In genomic region chr16:87458424-87458915, GRCh38 we compare ENCODE assay signal across 14 cellular contexts. TPM values are rescaled to one million over a fixed set of nuclear protein-coding genes. Genes with fewer than 3 reads are reported as not detected.
A peak's percentile ranks its signal among the peaks of the same experiment; 100 is the strongest.
DNase-seq lines count a peak whose midpoint lies in the region; ATAC-seq, FAIRE-seq and TF ChIP-seq lines count a peak whose summit lies in the region.
"Had no signal": no experiment of that assay in that cellular context is flagged by ENCODE, and none has a peak within 500 bp of the region (broad histone marks: within the 10 kb centered on the region; RNA-seq: fewer than 3 reads in every experiment).

No MANE protein-coding gene starts in this region.

- peak; percentile 44 for DNase-seq in activated effector memory CD4-positive, alpha-beta T cell treated with anti-CD3 and anti-CD28 coated beads, Interleukin-2, amount 50 U/mL, for 16 hours
- no peak for DNase-seq in activated effector memory CD4-positive, alpha-beta T cell treated with Interleukin-2 at 50 U/mL for 16 hours
- DNase-seq in activated naive CD8-positive, alpha-beta T cell treated with anti-CD3 and anti-CD28 coated beads, Interleukin-2, amount 50 U/mL, for 24 hours = no peak
- DNase-seq in lower lobe of right lung (no peak), transverse colon (no peak), D721Med (ENCODE audit: insufficient read length, low spot score) (no peak)
- DNase-seq in stimulated activated CD4-positive, alpha-beta T cell treated with anti-CD3 and anti-CD28 coated beads, Interleukin-15, amount 100 ng/mL, for 24 hours = no peak
- DNase-seq: NCI-H1048, NCI-H2171, SIG-M5 had no signal

- no peaks in the 10 kb centered on the region for H3K27me3 Mint-ChIP-seq in activated naive CD8-positive, alpha-beta T cell treated with anti-CD3 and anti-CD28 coated beads, Interleukin-2, amount 50 U/mL, for 24 hours

- H3K27ac Mint-ChIP-seq in activated naive CD8-positive, alpha-beta T cell treated with anti-CD3 and anti-CD28 coated beads, Interleukin-2, amount 50 U/mL, for 24 hours = peak overlapping the region; percentile 90

- FAIRE-seq in D721Med (lab: Jason Lieb, UNC) = no peak
- FAIRE-seq: TTC549 had no signal

- H3K27ac ChIP-seq in lower lobe of right lung = peak overlapping the region; percentile 9
- H3K27ac ChIP-seq in transverse colon = peak overlapping the region in 3 of 4 donors; percentile 69 to 78 (median 74)
- H3K27ac ChIP-seq: foreskin keratinocyte, prostate gland had no signal

- H3K9me3 ChIP-seq in lower lobe of right lung (no peaks in the 10 kb centered on the region), transverse colon (no peaks in the 10 kb centered on the region)
- H3K9me3 ChIP-seq: prostate gland had no signal

- H3K36me3 ChIP-seq in lower lobe of right lung (peaks cover 53% of the 10 kb centered on the region), transverse colon (peaks cover 0 to 11% (median 5%) of the 10 kb centered on the region in 4 donors)
- H3K36me3 ChIP-seq: prostate gland had no signal

- no peak overlapping the region for H3K4me3 ChIP-seq in lower lobe of right lung
- H3K4me3 ChIP-seq in transverse colon = no peak overlapping the region
- H3K4me3 ChIP-seq: prostate gland had no signal

- H3K4me1 ChIP-seq in lower lobe of right lung = peaks cover 43% of the 10 kb centered on the region
- H3K4me1 ChIP-seq in transverse colon = peaks cover 15 to 62% (median 27%) of the 10 kb centered on the region in 4 donors

- H3K4me1 Mint-ChIP-seq in activated naive CD8-positive, alpha-beta T cell treated with anti-CD3 and anti-CD28 coated beads, Interleukin-2, amount 50 U/mL, for 24 hours = peaks cover 53% of the 10 kb centered on the region

- TF ChIP-seq CTCF in lower lobe of right lung (IDR thresholded peaks at IDR 0.05) (no peak), transverse colon (IDR thresholded peaks at IDR 0.05) (no peak), D721Med (IDR thresholded peaks at IDR 0.05; ENCODE audit: insufficient read depth, missing control alignments) (no peak)

- intact Hi-C loops in lower lobe of right lung (cut with DNase I) (no loop called here), transverse colon (cut with DNase I; ENCODE audit: low total_unique reads) (no loop called here)

- 80 to 92% methylated on average over 1 to 23 of the region's 23 CpGs for WGBS in transverse colon (ENCODE audit: low coverage in 1 of 2), 2 donors

- no peak for TF ChIP-seq EP300 in transverse colon (IDR thresholded peaks at IDR 0.05; ENCODE audit: low read depth)

- H3K9me3 Mint-ChIP-seq in activated naive CD8-positive, alpha-beta T cell treated with anti-CD3 and anti-CD28 coated beads, Interleukin-2, amount 50 U/mL, for 24 hours = no peaks in the 10 kb centered on the region

- no peak for ATAC-seq in activated naive CD8-positive, alpha-beta T cell treated with anti-CD3 and anti-CD28 coated beads, Interleukin-2, amount 50 U/mL, for 24 hours
- no peak for ATAC-seq in lower lobe of right lung
- ATAC-seq in HG02623 (IDR thresholded peaks at IDR 0.05; ENCODE audit: unreplicated experiment) = no peak

- H3K36me3 Mint-ChIP-seq in activated naive CD8-positive, alpha-beta T cell treated with anti-CD3 and anti-CD28 coated beads, Interleukin-2, amount 50 U/mL, for 24 hours (ENCODE audit: low read depth) = peaks cover 16% of the 10 kb centered on the region

- no peak overlapping the region for H3K4me3 Mint-ChIP-seq in activated naive CD8-positive, alpha-beta T cell treated with anti-CD3 and anti-CD28 coated beads, Interleukin-2, amount 50 U/mL, for 24 hours

- in situ Hi-C loops in transverse colon (cut with MboI; ENCODE audit: low pct_ligation_motif_present in 1 of 4, low pct_unique_long_range_greater_than_20kb in 1 of 4, low sequenced_read_pairs in 3 of 4) = no loop called here

- H3K27me3 ChIP-seq in lower lobe of right lung (ENCODE audit: low read depth) (no peaks in the 10 kb centered on the region), transverse colon (no peaks in the 10 kb centered on the region)
- H3K27me3 ChIP-seq: foreskin keratinocyte had no signal

- no peak for TF ChIP-seq POLR2A in transverse colon (IDR thresholded peaks at IDR 0.05)

RNA-seq across cellular contexts. Expression of gene ZCCHC14, which starts 34.4 kb away (rescaled TPM):
- total RNA-seq in lower lobe of right lung (23.9 TPM), transverse colon (10 to 100 TPM; 27.7 to 56.1 (median 36.7) TPM)
